Comparison of ENCODE assay signal across 27 cellular contexts in the genomic region with DNA sequence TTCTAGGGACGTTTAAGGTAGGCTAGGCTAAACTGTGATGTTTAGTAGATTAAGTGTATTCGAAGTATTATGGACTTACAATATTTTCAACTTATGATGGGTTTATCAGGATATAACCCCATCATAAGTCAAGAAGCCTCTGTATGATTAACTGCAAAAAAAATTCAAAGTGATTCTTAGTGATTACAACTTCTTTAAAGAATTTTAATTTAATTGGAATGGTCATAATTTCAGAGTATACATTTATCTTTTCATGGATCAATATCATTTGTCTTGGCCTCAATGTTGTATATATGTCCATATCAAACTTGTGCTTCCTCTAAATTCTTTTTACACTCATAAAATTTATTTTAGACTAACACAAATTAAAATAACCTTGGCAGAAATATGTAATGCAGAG.
"Had no signal": no experiment of that assay in that cellular context is flagged by ENCODE, and none has a peak within 500 bp of the region (broad histone marks: within the 10 kb centered on the region; RNA-seq: fewer than 3 reads in every experiment).

No MANE protein-coding gene starts in this region.

- H3K4me3 ChIP-seq: stomach, suprapubic skin, testis, thoracic aorta, thyroid gland, tibial artery, tibial nerve, transverse colon, upper lobe of left lung, upper lobe of right lung, uterus, vagina had no signal

- FAIRE-seq: urothelium cell line had no signal

- H3K4me1 ChIP-seq: stomach, suprapubic skin, testis, thyroid gland, tibial artery, tibial nerve, transverse colon, upper lobe of left lung, upper lobe of right lung, uterus, vagina had no signal

- H3K27me3 ChIP-seq: stomach, suprapubic skin, testis, thyroid gland, tibial artery, tibial nerve, transverse colon, upper lobe of left lung, upper lobe of right lung, uterus, vagina had no signal

- H3K27ac ChIP-seq: stomach, suprapubic skin, testis, thoracic aorta, thyroid gland, tibial artery, tibial nerve, transverse colon, upper lobe of left lung, upper lobe of right lung, uterus, vagina had no signal

- DNase-seq: stimulated activated CD4-positive, alpha-beta T cell treated with anti-CD3 and anti-CD28 coated beads, Interleukin-2, amount 100 ng/mL, for 48 hours; stimulated activated CD4-positive, alpha-beta T cell treated with anti-CD3 and anti-CD28 coated beads, Interleukin-4, amount 100 ng/mL, for 1 hour; stimulated activated CD4-positive, alpha-beta T cell treated with anti-CD3 and anti-CD28 coated beads, Interleukin-4, amount 100 ng/mL, for 24 hours; stimulated activated CD4-positive, alpha-beta T cell treated with anti-CD3 and anti-CD28 coated beads, Interleukin-4, amount 100 ng/mL, for 4 hours; stimulated activated CD8-positive, alpha-beta memory T cell treated with anti-CD3 and anti-CD28 coated beads, Interleukin-4, amount 100 ng/mL, for 48 hours; stimulated activated naive B cell treated with anti-CD40 and anti-IgM and Interleukin-4, amounts not matched to agents 10 μg/mL and 1 μg/mL and 100 μg/mL, for 72 hours; stimulated activated naive CD4-positive, alpha-beta T cell; stimulated activated naive CD4-positive, alpha-beta T cell treated with Interleukin-2 at 50 U/mL for 16 hours; stimulated activated naive CD8-positive, alpha-beta T cell treated with anti-CD3 and anti-CD28 coated beads, Interleukin-15, amount 100 ng/mL, for 72 hours; stimulated activated naive CD8-positive, alpha-beta T cell treated with anti-CD3 and anti-CD28 coated beads, Interleukin-15, Interleukin-2, amounts not matched to agents 100 U/mL and 50 U/mL, for 24 hours; stomach; substantia nigra; testis; thyroid gland; tibial artery; transverse colon; trophoblast cell; upper lobe of left lung; upper lobe of right lung; uterus had no signal

- ATAC-seq: stimulated activated effector memory CD8-positive, alpha-beta T cell treated with anti-CD3 and anti-CD28 coated beads, Interleukin-12 subunit alpha, Interleukin-12 subunit beta, amount 100 ng/mL, for 72 hours; stimulated activated memory B cell treated with anti-CD40 and anti-IgM and Interleukin-4, amounts not matched to agents 10 μg/mL and 1 μg/mL and 100 μg/mL, for 72 hours; stimulated activated naive B cell treated with anti-CD40 and anti-IgM and Interleukin-4, amounts not matched to agents 10 μg/mL and 1 μg/mL and 100 μg/mL, for 72 hours; stimulated activated naive CD8-positive, alpha-beta T cell treated with anti-CD3 and anti-CD28 coated beads, Interleukin-15, amount 100 ng/mL, for 72 hours; stimulated activated naive CD8-positive, alpha-beta T cell treated with anti-CD3 and anti-CD28 coated beads, Interleukin-15, Interleukin-2, amounts not matched to agents 100 U/mL and 50 U/mL, for 24 hours; upper lobe of right lung had no signal

- H3K36me3 ChIP-seq: stomach, suprapubic skin, thoracic aorta, thyroid gland, tibial artery, tibial nerve, transverse colon, upper lobe of left lung, upper lobe of right lung, uterus, vagina had no signal

- H3K9me3 ChIP-seq: testis, thoracic aorta, thyroid gland, transverse colon, upper lobe of right lung, uterus, vagina had no signal
